In genomic region chr15:70853270-70853854, GRCh38 we compare ENCODE assay signal across 8 cellular contexts. TPM values are rescaled to one million over a fixed set of nuclear protein-coding genes. Genes with fewer than 3 reads are reported as not detected.
A peak's percentile ranks its signal among the peaks of the same experiment; 100 is the strongest.
DNase-seq lines count a peak whose midpoint lies in the region; ATAC-seq, FAIRE-seq and TF ChIP-seq lines count a peak whose summit lies in the region.

No MANE protein-coding gene starts in this region.

- H3K4me3 ChIP-seq in Caco-2 (ENCODE audit: low read depth, low read length), result peak overlapping the region; percentile 81
- no peak overlapping the region for H3K4me3 ChIP-seq in KMS-11 (IDR thresholded peaks at IDR 0.05; ENCODE audit: insufficient read depth, low read depth, low read length)
- peak overlapping the region; percentile 47 for H3K4me3 ChIP-seq in GM12878
- peak overlapping the region; percentile 79 for H3K4me3 ChIP-seq in iPS-18a (ENCODE audit: low read length)
- peak overlapping the region; percentile 72 to 78 (median 73) for H3K4me3 ChIP-seq in skeletal muscle tissue (ENCODE audit: low read length in 3 of 3)

- peak overlapping the region; percentile 61; the same call in 1 of the 2 replicates for H2AFZ ChIP-seq in KMS-11 (ENCODE audit: low read depth)
- peak overlapping the region; percentile 23 for H2AFZ ChIP-seq in GM12878 (ENCODE audit: control insufficient read depth, low read depth, low read length)

- H4K20me1 ChIP-seq in KMS-11 (ENCODE audit: insufficient read depth) (no peaks in the 10 kb centered on the region), GM12878 (ENCODE audit: control insufficient read depth, insufficient read depth) (no peaks in the 10 kb centered on the region)

- H3K9me3 ChIP-seq in Caco-2 (no peaks in the 10 kb centered on the region), GM12878 (replicated peaks; ENCODE audit: control insufficient read depth, insufficient read depth, low read length) (no peaks in the 10 kb centered on the region), iPS-18a (ENCODE audit: control insufficient read depth, low read depth, low read length) (no peaks in the 10 kb centered on the region), skeletal muscle tissue (ENCODE audit: control insufficient read depth in 3 of 3, low read length in 3 of 3) (no peaks in the 10 kb centered on the region)

- H3K36me3 ChIP-seq in Caco-2 (ENCODE audit: control insufficient read depth, insufficient read depth, low read length), result no peaks in the 10 kb centered on the region; the same call in 1 of the 2 replicates
- H3K36me3 ChIP-seq in KMS-11 (ENCODE audit: insufficient read depth), result no peaks in the 10 kb centered on the region
- H3K36me3 ChIP-seq in GM12878 (ENCODE audit: control insufficient read depth in 2 of 2, insufficient read depth in 2 of 2, low read length in 1 of 2), result no peaks in the 10 kb centered on the region
- H3K36me3 ChIP-seq in iPS-18a (ENCODE audit: control insufficient read depth, low read depth, low read length), result peaks cover 4% of the 10 kb centered on the region
- peaks cover 0 to 6% (median 0%) of the 10 kb centered on the region in 3 donors for H3K36me3 ChIP-seq in skeletal muscle tissue (ENCODE audit: control insufficient read depth in 3 of 3, insufficient read depth in 3 of 3, low read length in 3 of 3)

- in situ Hi-C loops in GM12878 (cut with MboI), result no loop called here

- H3K4me1 ChIP-seq in Caco-2 (no peaks in the 10 kb centered on the region), KMS-11 (ENCODE audit: low read depth, poor library complexity, severe bottlenecking) (no peaks in the 10 kb centered on the region), GM12878 (ENCODE audit: control insufficient read depth, insufficient read depth, low read length) (peaks cover 2% of the 10 kb centered on the region; the same call in 1 of the 2 replicates), iPS-18a (ENCODE audit: control insufficient read depth, low read depth, low read length) (peaks cover 10% of the 10 kb centered on the region), skeletal muscle tissue (ENCODE audit: control insufficient read depth in 3 of 3, insufficient read depth in 3 of 3, low read length in 3 of 3) (peaks cover 10 to 17% (median 14%) of the 10 kb centered on the region in 3 donors)

- H3K27ac ChIP-seq in KMS-11, result no peak overlapping the region
- H3K27ac ChIP-seq in GM12878 (ENCODE audit: control insufficient read depth, insufficient read depth), result 0 out of 2 replicates have a peak overlapping the region, but pooled peaks have one; percentile 12
- H3K27ac ChIP-seq in iPS-18a (ENCODE audit: low read length), result no peak overlapping the region
- peak overlapping the region; percentile 75 for H3K27ac ChIP-seq in skeletal muscle tissue (ENCODE audit: low read depth, low read length)

- peak overlapping the region; percentile 35; the same call in 1 of the 2 replicates for H3K9ac ChIP-seq in KMS-11
- H3K9ac ChIP-seq in GM12878 (ENCODE audit: control insufficient read depth, insufficient read depth, low read length), result peak overlapping the region; percentile 28; the same call in 1 of the 2 replicates
- H3K9ac ChIP-seq in iPS-18a (ENCODE audit: low read length), result peak overlapping the region; percentile 51
- peak overlapping the region; percentile 74 to 82 (median 76) for H3K9ac ChIP-seq in skeletal muscle tissue (ENCODE audit: low read depth in 1 of 3, low read length in 3 of 3)

- CTCF ChIA-PET in Caco-2 (lab: Charles Lee) (interaction anchor here (0.8 to 1.6 kb wide), 2 partner anchors 21 to 39 kb away, joined by 4 to 7 read pairs; partner anchors contain the start of gene LRRC49), GM12878 (lab: Yijun Ruan, JAX) (no interaction called here)

- no peaks in the 10 kb centered on the region for H3K36me3 Mint-ChIP-seq in Caco-2 (ENCODE audit: insufficient read depth, unreplicated experiment)

- H3K27ac Mint-ChIP-seq in Caco-2 (ENCODE audit: unreplicated experiment), result peak overlapping the region; percentile 35

- H3K27me3 ChIP-seq in Caco-2 (replicated peaks; ENCODE audit: control insufficient read depth, insufficient read depth, low read length) (no peaks in the 10 kb centered on the region; the same call in 1 of the 2 replicates), KMS-11 (ENCODE audit: insufficient read depth, low read depth) (no peaks in the 10 kb centered on the region), GM12878 (replicated peaks in 1 of 2; ENCODE audit: control insufficient read depth in 2 of 2, insufficient read depth in 2 of 2, low read length in 1 of 2) (peaks cover 5 to 7% of the 10 kb centered on the region in 2 experiments), iPS-18a (ENCODE audit: control insufficient read depth, insufficient read depth, low read length) (peaks cover 6% of the 10 kb centered on the region), skeletal muscle tissue (ENCODE audit: control insufficient read depth in 3 of 3, insufficient read depth in 3 of 3, low read length in 3 of 3) (peaks cover 0 to 7% (median 0%) of the 10 kb centered on the region in 3 donors)

- no peak for TF ChIP-seq EP300 in GM12878 (IDR thresholded peaks at IDR 0.05; ENCODE audit: borderline replicate concordance in 1 of 2, control insufficient read depth in 1 of 2, low read depth in 2 of 2, low read length in 2 of 2)

- no peak for TF ChIP-seq RAD21 in GM12878 (IDR thresholded peaks at IDR 0.05; ENCODE audit: insufficient read depth, low read depth, low read length)

- no peak for DNase-seq in Caco-2
- DNase-seq in GM12878 (ENCODE audit: low read depth, low spot score), result no peak
- no peak for DNase-seq in epidermal melanocyte (ENCODE audit: insufficient read length, low spot score)
- no peak for DNase-seq in HT-29 (ENCODE audit: low spot score)

- H3K27me3 Mint-ChIP-seq in Caco-2 (ENCODE audit: insufficient read depth, unreplicated experiment), result no peaks in the 10 kb centered on the region

- H3K9me3 Mint-ChIP-seq in Caco-2 (ENCODE audit: unreplicated experiment), result no peaks in the 10 kb centered on the region

- ATAC-seq in GM12878, result peak; percentile 24; the same call in 2 of the 3 replicates
- no peak for ATAC-seq in HG03097 (IDR thresholded peaks at IDR 0.05; ENCODE audit: low FRiP score, unreplicated experiment)

- H3K4me1 Mint-ChIP-seq in Caco-2 (ENCODE audit: low read depth, unreplicated experiment), result peaks cover 9% of the 10 kb centered on the region

- intact Hi-C loops in Caco-2 (cut with micrococcal nuclease; ENCODE audit: unreplicated experiment), result no loop called here
- intact Hi-C loops in GM12878 (cut with micrococcal nuclease; ENCODE audit: unreplicated experiment), result no loop called here

- H3K4me3 Mint-ChIP-seq in Caco-2 (ENCODE audit: unreplicated experiment), result peak overlapping the region; percentile 94

- H3K4me2 ChIP-seq in KMS-11 (peak overlapping the region; percentile 42), GM12878 (ENCODE audit: control insufficient read depth, insufficient read depth) (peak overlapping the region; percentile 18; the same call in 1 of the 2 replicates)

- SMC1A ChIA-PET in GM12878 (lab: Charles Lee; ENCODE audit: uncharacterized antibody, unreplicated experiment), result interaction anchor here (0.6 kb wide), 1 partner anchor 67 kb away, joined by 3 read pairs; no protein-coding TSS in a partner anchor

- H3K79me2 ChIP-seq in KMS-11 (ENCODE audit: insufficient read depth, low read depth), result no peaks in the 10 kb centered on the region
- no peaks in the 10 kb centered on the region for H3K79me2 ChIP-seq in GM12878 (ENCODE audit: control insufficient read depth, insufficient read depth, low read length)

- FAIRE-seq in GM12878 (lab: Jason Lieb, UNC), result no peak

- no peak for TF ChIP-seq CTCF in Caco-2 (IDR thresholded peaks at IDR 0.05; ENCODE audit: insufficient read depth in 1 of 2, low read depth in 1 of 2, low read length in 1 of 2, severe bottlenecking in 1 of 2, unreplicated experiment in 1 of 2)
- no peak for TF ChIP-seq CTCF in KMS-11 (conservative IDR thresholded peaks at IDR 0.05; ENCODE audit: low read depth, low read length)
- TF ChIP-seq CTCF in GM12878 (IDR thresholded peaks at IDR 0.05 in 2 of 3, conservative IDR thresholded peaks at IDR 0.05 in 1 of 3; ENCODE audit: control insufficient read depth in 2 of 3, extremely low read depth in 1 of 3, insufficient read depth in 1 of 3, low read depth in 3 of 3, low read length in 3 of 3), result no peak

- WGBS in GM12878 (ENCODE audit: insufficient coverage, insufficient replicate concordance, low lambda C conversion rate, missing lambda C conversion rate), result 37% methylated on average over 22 of the region's 38 CpGs

- no TSS peak for BruUV-seq in Caco-2 (replicated peaks; lab: Mats Ljungman, UMichigan)
- BruUV-seq in GM12878 (replicated peaks; lab: Mats Ljungman, UMichigan), result no TSS peak

- POLR2A ChIA-PET in Caco-2 (lab: Charles Lee), result no interaction called here
- POLR2A ChIA-PET in GM12878 (lab: Charles Lee), result no interaction called here

- RAD21 ChIA-PET in GM12878 (lab: Charles Lee; ENCODE audit: unreplicated experiment), result no interaction called here

- TF ChIP-seq POLR2A in GM12878 (IDR thresholded peaks at IDR 0.05; ENCODE audit: low read depth, low read length), result no peak

RNA-seq across cellular contexts. Expression of gene LARP6, which starts 0.6 kb away (rescaled TPM):
- 19.7 and 19.8 TPM in 2 replicates for total RNA-seq in Caco-2 (2022)
- total RNA-seq in GM12878 (2013; cell fraction: nucleolus; rRNA removed), result 3.5 and 4.7 TPM in 2 replicates
- total RNA-seq in GM12878 (2014; rRNA removed), result 4.4 and 6.9 TPM in 2 replicates
- 2.1 and 3.0 TPM in 2 replicates for total RNA-seq in GM12878 (2014; rRNA removed; fragmentation: Illumina TruSeq; extraction: Trizol)
- 3.4 and 3.5 TPM in 2 replicates for total RNA-seq in GM12878 (2021)
- polyA plus RNA-seq in GM12878 (2011; ENCODE audit: low read depth), result 1.2 TPM
- 7.9 and 8.9 TPM in 2 replicates for polyA plus RNA-seq in GM12878 (2011; rRNA removed)
- polyA plus RNA-seq in GM12878 (2011; cell fraction: cytosol; rRNA removed), result 5.9 TPM in 2 replicates
- polyA plus RNA-seq in GM12878 (2011; cell fraction: nucleus; rRNA removed), result 3.0 and 3.1 TPM in 2 replicates
- polyA plus RNA-seq in GM12878 (2012), result 3.6 and 4.0 TPM in 2 replicates
- polyA plus RNA-seq in GM12878 (2014; fragmentation: Illumina TruSeq; extraction: Trizol), result 2.7 TPM in 2 replicates
- polyA plus RNA-seq in GM12878 (2014; fragmentation: Nextera tagmentation; extraction: Ambion mirVana), result 1 to 10 TPM in 1 of 2 experiments, under 1 TPM in 1; 0.74 to 1.2 TPM
- 4.7 and 5.7 TPM in 2 replicates for polyA plus RNA-seq in GM12878 (2014; rRNA removed)
- polyA plus RNA-seq in GM12878 (2016; fragmentation: Nextera tagmentation; extraction: Ambion mirVana), result 10 to 100 TPM; 13.1 to 14.6 TPM
- polyA minus RNA-seq in GM12878 (2011; rRNA and poly(A)+ RNA removed), result 1.8 and 2.5 TPM in 2 replicates
- polyA minus RNA-seq in GM12878 (2011; cell fraction: cytosol; rRNA and poly(A)+ RNA removed), result 2.0 TPM in 1 of 2 replicates, not detected in the other
- polyA minus RNA-seq in GM12878 (2011; cell fraction: nucleus; rRNA and poly(A)+ RNA removed), result 1.9 and 2.7 TPM in 2 replicates
- total RNA-seq in skeletal muscle tissue, result 7.3 TPM
- 4.4 and 5.6 TPM in 2 replicates for total RNA-seq in HT-29 (2014; rRNA removed; shearing (Covaris generic))

RNA-seq across cellular contexts. Expression of gene THAP10, which starts 38.9 kb away (rescaled TPM):
- total RNA-seq in Caco-2 (2022) (1.7 and 1.9 TPM in 2 replicates), GM12878 (2014; rRNA removed) (1.3 and 1.4 TPM in 2 replicates), GM12878 (2014; rRNA removed; fragmentation: Illumina TruSeq; extraction: Trizol) (0.76 and 1.1 TPM in 2 replicates), GM12878 (2021) (1.5 and 1.9 TPM in 2 replicates), skeletal muscle tissue (5.2 TPM)
- 0.20 and 0.25 TPM in 2 replicates for total RNA-seq in GM12878 (2013; cell fraction: nucleolus; rRNA removed)
- 0.26 TPM for polyA plus RNA-seq in GM12878 (2011; ENCODE audit: low read depth)
- polyA plus RNA-seq in GM12878 (2011; rRNA removed) (0.40 and 0.41 TPM in 2 replicates), GM12878 (2014; fragmentation: Illumina TruSeq; extraction: Trizol) (1.6 and 2.1 TPM in 2 replicates), GM12878 (2014; fragmentation: Nextera tagmentation; extraction: Ambion mirVana) (under 1 TPM; 0.35 to 0.39 TPM), GM12878 (2014; rRNA removed) (0.91 and 2.2 TPM in 2 replicates), GM12878 (2016; fragmentation: Nextera tagmentation; extraction: Ambion mirVana) (1 to 10 TPM; 5.1 to 5.2 TPM)
- 0.27 and 0.43 TPM in 2 replicates for polyA plus RNA-seq in GM12878 (2011; cell fraction: cytosol; rRNA removed)
- 0.22 and 0.34 TPM in 2 replicates for polyA plus RNA-seq in GM12878 (2011; cell fraction: nucleus; rRNA removed)
- 0.35 and 1.3 TPM in 2 replicates for polyA plus RNA-seq in GM12878 (2012)
- polyA minus RNA-seq in GM12878 (2011; rRNA and poly(A)+ RNA removed), result 0.15 TPM in 2 replicates
- polyA minus RNA-seq in GM12878 (2011; cell fraction: cytosol; rRNA and poly(A)+ RNA removed), result 0.94 TPM in 1 of 2 replicates, not detected in the other
- 0.24 and 0.38 TPM in 2 replicates for polyA minus RNA-seq in GM12878 (2011; cell fraction: nucleus; rRNA and poly(A)+ RNA removed)
- 2.7 and 3.9 TPM in 2 replicates for total RNA-seq in HT-29 (2014; rRNA removed; shearing (Covaris generic))

RNA-seq across cellular contexts. Expression of gene LRRC49, which starts 39.3 kb away (rescaled TPM):
- total RNA-seq in Caco-2 (2022) (0.82 and 2.1 TPM in 2 replicates), GM12878 (2014; rRNA removed) (3.0 and 5.3 TPM in 2 replicates), GM12878 (2014; rRNA removed; fragmentation: Illumina TruSeq; extraction: Trizol) (3.2 and 4.2 TPM in 2 replicates), GM12878 (2021) (2.9 and 3.7 TPM in 2 replicates), skeletal muscle tissue (11.0 TPM)
- total RNA-seq in GM12878 (2013; cell fraction: nucleolus; rRNA removed), result 34.5 and 36.4 TPM in 2 replicates
- polyA plus RNA-seq in GM12878 (2011; ENCODE audit: low read depth), result 2.3 TPM
- polyA plus RNA-seq in GM12878 (2011; rRNA removed) (2.6 and 3.8 TPM in 2 replicates), GM12878 (2014; fragmentation: Illumina TruSeq; extraction: Trizol) (2.6 and 3.2 TPM in 2 replicates), GM12878 (2014; fragmentation: Nextera tagmentation; extraction: Ambion mirVana) (1 to 10 TPM; 1.5 to 3.1 TPM), GM12878 (2014; rRNA removed) (1.3 and 1.4 TPM in 2 replicates), GM12878 (2016; fragmentation: Nextera tagmentation; extraction: Ambion mirVana) (1 to 10 TPM; 2.8 to 3.7 TPM)
- polyA plus RNA-seq in GM12878 (2011; cell fraction: cytosol; rRNA removed), result 0.90 and 1.4 TPM in 2 replicates
- 2.5 and 3.2 TPM in 2 replicates for polyA plus RNA-seq in GM12878 (2011; cell fraction: nucleus; rRNA removed)
- 1.2 and 1.7 TPM in 2 replicates for polyA plus RNA-seq in GM12878 (2012)
- polyA minus RNA-seq in GM12878 (2011; rRNA and poly(A)+ RNA removed), result 1.3 and 1.8 TPM in 2 replicates
- not detected in 2 replicates for polyA minus RNA-seq in GM12878 (2011; cell fraction: cytosol; rRNA and poly(A)+ RNA removed)
- polyA minus RNA-seq in GM12878 (2011; cell fraction: nucleus; rRNA and poly(A)+ RNA removed), result 5.0 and 7.6 TPM in 2 replicates
- total RNA-seq in HT-29 (2014; rRNA removed; shearing (Covaris generic)), result 4.2 and 5.9 TPM in 2 replicates

Comparison
In these comparisons a context has a peak if more than half of its experiments do, and no peak if none do; other contexts are left out.
1. H3K27ac ChIP-seq: peak in GM12878 (single experiment) and skeletal muscle tissue (single experiment); none in KMS-11 (single experiment) and iPS-18a (single experiment).
2. Peak in every context shown above with its lines, with median percentiles within 50 percentile points of each other: H3K9ac ChIP-seq.